Comparison of ENCODE assay signal across 13 cellular contexts in genomic region chr3:60582285-60582684, GRCh38.
DNase-seq lines count a peak whose midpoint lies in the region; ATAC-seq and TF ChIP-seq lines count a peak whose summit lies in the region.
"Had no signal": no experiment of that assay in that cellular context is flagged by ENCODE, and none has a peak within 500 bp of the region (broad histone marks: within the 10 kb centered on the region; RNA-seq: fewer than 3 reads in every experiment).

No MANE protein-coding gene starts in this region.

- H3K36me3 Mint-ChIP-seq in endothelial cell (ENCODE audit: low read depth, unreplicated experiment) (no peaks in the 10 kb centered on the region), nephron (ENCODE audit: low read depth) (no peaks in the 10 kb centered on the region)
- H3K36me3 Mint-ChIP-seq in activated CD4-positive, alpha-beta memory T cell treated with anti-CD3 and anti-CD28 coated beads for 36 hours, result no peaks in the 10 kb centered on the region

- CTCF ChIA-PET in activated CD4-positive, alpha-beta memory T cell treated with anti-CD3 and anti-CD28 coated beads for 36 hours (lab: Charles Lee), result interaction anchor here (0.6 kb wide), 1 partner anchor 847 kb away, joined by 3 read pairs; no protein-coding TSS in a partner anchor

- H3K27ac Mint-ChIP-seq in endothelial cell (ENCODE audit: unreplicated experiment) (no peak overlapping the region), nephron (no peak overlapping the region)
- no peak overlapping the region for H3K27ac Mint-ChIP-seq in activated CD4-positive, alpha-beta memory T cell treated with anti-CD3 and anti-CD28 coated beads for 36 hours

- H3K27me3 Mint-ChIP-seq in endothelial cell (ENCODE audit: unreplicated experiment) (no peaks in the 10 kb centered on the region), nephron (ENCODE audit: low read depth) (peaks cover 6% of the 10 kb centered on the region)
- peaks cover 2% of the 10 kb centered on the region for H3K27me3 Mint-ChIP-seq in activated CD4-positive, alpha-beta memory T cell treated with anti-CD3 and anti-CD28 coated beads for 36 hours

- POLR2A ChIA-PET in activated CD4-positive, alpha-beta memory T cell treated with anti-CD3 and anti-CD28 coated beads for 36 hours (lab: Charles Lee), result no interaction called here

- peak; percentile 54 for TF ChIP-seq CTCF in endothelial cell (IDR thresholded peaks at IDR 0.05; ENCODE audit: unreplicated experiment)
- peak; percentile 25 to 54 (median 32) for TF ChIP-seq CTCF in nephron (IDR thresholded peaks at IDR 0.05; ENCODE audit: unreplicated experiment in 3 of 3)

- DNase-seq in EH (ENCODE audit: low read depth), result peak; percentile 5
- peak; percentile 33 for DNase-seq in NCI-H69 (lab: John Stamatoyannopoulos, UW)
- peak; percentile 8 for DNase-seq in endothelial cell (ENCODE audit: low spot score)
- DNase-seq in activated T-cell treated with anti-CD3 and anti-CD28 coated beads for 4 hours, result no peak
- no peak for DNase-seq in activated CD4-positive, alpha-beta memory T cell treated with anti-CD3 and anti-CD28 coated beads for 36 hours
- DNase-seq in stimulated activated CD4-positive, alpha-beta T cell treated with anti-CD3 and anti-CD28 coated beads, Interleukin-2, amount 100 ng/mL, for 24 hours, result no peak
- DNase-seq: Calu3; dermis blood vessel endothelial cell; NCI-H510A treated with DMSO at 0.1 percent for 48 hours; stimulated activated CD4-positive, alpha-beta T cell treated with anti-CD3 and anti-CD28 coated beads, Interleukin-12 subunit alpha, Interleukin-12 subunit beta, amount 100 ng/mL, for 4 hours; stimulated activated CD8-positive, alpha-beta memory T cell treated with anti-CD3 and anti-CD28 coated beads, Interleukin-4, amount 100 ng/mL, for 48 hours had no signal

- no peak overlapping the region for H3K4me3 Mint-ChIP-seq in endothelial cell (ENCODE audit: unreplicated experiment)
- H3K4me3 Mint-ChIP-seq in nephron, result no peak overlapping the region
- H3K4me3 Mint-ChIP-seq in activated CD4-positive, alpha-beta memory T cell treated with anti-CD3 and anti-CD28 coated beads for 36 hours, result no peak overlapping the region

- intact Hi-C loops in activated CD4-positive, alpha-beta memory T cell treated with anti-CD3 and anti-CD28 coated beads for 36 hours (cut with micrococcal nuclease), result no loop called here

- no peak for ATAC-seq in GM18909 (IDR thresholded peaks at IDR 0.05; ENCODE audit: poor library complexity, unreplicated experiment)

- H3K9me3 Mint-ChIP-seq in endothelial cell (ENCODE audit: unreplicated experiment) (no peaks in the 10 kb centered on the region), nephron (no peaks in the 10 kb centered on the region)
- peaks cover 8% of the 10 kb centered on the region for H3K9me3 Mint-ChIP-seq in activated CD4-positive, alpha-beta memory T cell treated with anti-CD3 and anti-CD28 coated beads for 36 hours

- H3K4me1 Mint-ChIP-seq in endothelial cell (ENCODE audit: unreplicated experiment) (peaks cover 3% of the 10 kb centered on the region), nephron (peaks cover 6% of the 10 kb centered on the region)
- no peaks in the 10 kb centered on the region for H3K4me1 Mint-ChIP-seq in activated CD4-positive, alpha-beta memory T cell treated with anti-CD3 and anti-CD28 coated beads for 36 hours (ENCODE audit: low read depth)

Comparison
In these comparisons a context has a peak if more than half of its experiments do, and no peak if none do; other contexts are left out.
1. DNase-seq: peak in EH (single experiment), NCI-H69 (single experiment) and endothelial cell (single experiment); none in activated T-cell treated with anti-CD3 and anti-CD28 coated beads for 4 hours (single experiment), activated CD4-positive, alpha-beta memory T cell treated with anti-CD3 and anti-CD28 coated beads for 36 hours (single experiment) and stimulated activated CD4-positive, alpha-beta T cell treated with anti-CD3 and anti-CD28 coated beads, Interleukin-2, amount 100 ng/mL, for 24 hours (0 of 2).